7 cellular contexts compared by ENCODE assay signal in the genomic region with DNA sequence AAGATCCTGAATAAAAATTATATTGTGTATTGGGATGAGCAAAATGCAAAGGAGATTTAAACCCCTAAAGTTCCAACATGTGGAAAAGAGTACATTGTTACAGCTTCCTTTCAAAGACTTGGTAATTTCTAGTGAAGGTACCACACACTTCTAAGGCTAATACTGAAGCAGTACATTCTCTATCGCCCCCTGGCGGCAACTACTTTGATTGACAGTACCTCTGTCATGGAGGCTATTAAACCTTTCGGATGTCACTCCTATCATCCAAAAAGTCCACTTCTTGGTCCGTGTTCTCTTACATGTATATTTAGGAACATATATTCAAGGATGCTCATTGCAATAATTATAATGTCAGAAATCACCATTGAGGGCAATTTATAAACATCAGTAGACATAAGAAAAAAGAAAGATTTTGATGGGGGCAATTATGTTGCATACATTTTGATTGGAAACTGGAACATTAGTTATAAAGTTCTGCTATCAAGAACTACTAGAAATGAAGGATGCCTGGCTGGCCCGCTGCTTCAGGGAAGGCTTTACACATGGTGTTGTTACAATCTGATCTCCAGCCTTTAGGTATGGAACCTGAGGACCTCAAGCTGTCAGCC.
DNase-seq lines count a peak whose midpoint lies in the region; ATAC-seq lines count a peak whose summit lies in the region.

No MANE protein-coding gene starts in this region.

- H3K4me3 Mint-ChIP-seq in T-helper 17 cell = no peak overlapping the region

- no peak overlapping the region for H3K27ac Mint-ChIP-seq in T-helper 17 cell

- peaks cover 2% of the 10 kb centered on the region for H3K4me1 Mint-ChIP-seq in T-helper 17 cell

- H3K27me3 Mint-ChIP-seq in T-helper 17 cell = no peaks in the 10 kb centered on the region

- DNase-seq in NCI-H1105 treated with DMSO at 0.1 percent for 48 hours (lab: John Stamatoyannopoulos, UW) = peak; percentile 50
- peak; percentile 26 to 38 (median 29) for DNase-seq in T-helper 17 cell
- DNase-seq in anterior cingulate cortex (lab: John Stamatoyannopoulos, UW) = peak in 47 of 58 donors; percentile 1 to 88 (median 29)
- DNase-seq in hippocampal formation (lab: John Stamatoyannopoulos, UW) = peak; percentile 34 to 49
- peak; percentile 43 for DNase-seq in smooth muscle cell of the brain vasculature (ENCODE audit: low read depth, low spot score)

- no peaks in the 10 kb centered on the region for H3K36me3 Mint-ChIP-seq in T-helper 17 cell (ENCODE audit: low read depth)

- H3K9me3 ChIP-seq in T-helper 17 cell (ENCODE audit: control insufficient read depth, low read length, poor library complexity, severe bottlenecking) = no peaks in the 10 kb centered on the region

- ATAC-seq in GM18502 (IDR thresholded peaks at IDR 0.05; ENCODE audit: poor library complexity, unreplicated experiment) (peak; percentile 99), HG02678 (IDR thresholded peaks at IDR 0.05; ENCODE audit: unreplicated experiment) (peak; percentile 99), T-helper 17 cell (peak; percentile 72)

Comparison
In these comparisons a context has a peak if more than half of its experiments do, and no peak if none do; other contexts are left out.
1. Peak in every context shown above with its lines: DNase-seq and ATAC-seq.